Comparison of ENCODE assay signal across 10 cellular contexts in genomic region chr17:45296003-45296832, GRCh38. TPM values are rescaled to one million over a fixed set of nuclear protein-coding genes. Genes with fewer than 3 reads are reported as not detected.
DNase-seq lines count a peak whose midpoint lies in the region; ATAC-seq and TF ChIP-seq lines count a peak whose summit lies in the region.
"Had no signal": no experiment of that assay in that cellular context is flagged by ENCODE, and none has a peak within 500 bp of the region (broad histone marks: within the 10 kb centered on the region; RNA-seq: fewer than 3 reads in every experiment).

No MANE protein-coding gene starts in this region.

- DNase-seq in HCT116 (ENCODE audit: low read depth, low spot score) (no peak), PC-9 (peak in 1 of 2 experiments; percentile 94), NCI-H524 treated with DMSO at 0.1 percent for 48 hours (lab: John Stamatoyannopoulos, UW) (no peak), dorsolateral prefrontal cortex (no peak), GM13976 (ENCODE audit: low spot score) (no peak), iPS-NIHi7 (ENCODE audit: extremely low spot score) (no peak)
- DNase-seq: hypothalamus had no signal

- peak overlapping the region; percentile 39 for H3K4me2 ChIP-seq in HCT116 (ENCODE audit: low read length)
- peak overlapping the region; percentile 59 for H3K4me2 ChIP-seq in PC-9

- H3K27me3 ChIP-seq in HCT116 (ENCODE audit: insufficient read depth, low read length): no peaks in the 10 kb centered on the region
- H3K27me3 ChIP-seq in PC-9 (ENCODE audit: insufficient read depth, low read depth): no peaks in the 10 kb centered on the region
- no peaks in the 10 kb centered on the region for H3K27me3 ChIP-seq in esophagus (ENCODE audit: control insufficient read depth in 1 of 2, insufficient read depth in 2 of 2, low read length in 2 of 2)
- H3K27me3 ChIP-seq in dorsolateral prefrontal cortex: no peaks in the 10 kb centered on the region

- no peak for TF ChIP-seq RAD21 in HCT116 (IDR thresholded peaks at IDR 0.05; ENCODE audit: low read depth)

- peaks cover 20% of the 10 kb centered on the region; the same call in 1 of the 2 replicates for H4K20me1 ChIP-seq in HCT116 (ENCODE audit: insufficient read depth)
- peaks cover 7% of the 10 kb centered on the region for H4K20me1 ChIP-seq in PC-9 (ENCODE audit: insufficient read depth)

- ATAC-seq in HCT116: no peak

- H3K27ac ChIP-seq in HCT116 (ENCODE audit: low read depth, low read length) (peak overlapping the region; percentile 32; the same call in 1 of the 2 replicates), PC-9 (peak overlapping the region; percentile 82), esophagus (ENCODE audit: low read depth in 2 of 2, low read length in 1 of 2) (peak overlapping the region; percentile 44 to 57), skin epidermis (peak overlapping the region in 17 of 21 experiments; percentile 13 to 77 (median 45)), dorsolateral prefrontal cortex (peak overlapping the region in 6 of 59 donors; percentile 3 to 41 (median 28))

- CTCF ChIA-PET in HCT116 (lab: Charles Lee): interaction anchor here (1.2 to 1.8 kb wide), 2 partner anchors 11 to 19 kb away, joined by 3 to 4 read pairs; no protein-coding TSS in a partner anchor
- CTCF ChIA-PET in PC-9 (lab: Charles Lee): no interaction called here

- no peak overlapping the region for H3K4me3 ChIP-seq in HCT116 (replicated peaks in 1 of 2; ENCODE audit: low read depth in 1 of 2, low read length in 2 of 2)
- no peak overlapping the region for H3K4me3 ChIP-seq in PC-9
- H3K4me3 ChIP-seq in esophagus (ENCODE audit: low read depth in 1 of 2, low read length in 2 of 2): no peak overlapping the region
- no peak overlapping the region for H3K4me3 ChIP-seq in skin epidermis
- no peak overlapping the region for H3K4me3 ChIP-seq in dorsolateral prefrontal cortex

- H3K79me2 ChIP-seq in HCT116 (ENCODE audit: insufficient read depth, low read length): peaks cover 99% of the 10 kb centered on the region
- H3K79me2 ChIP-seq in PC-9 (ENCODE audit: low read depth): peaks cover 99% of the 10 kb centered on the region

- no peaks in the 10 kb centered on the region for H3K9me3 ChIP-seq in HCT116 (ENCODE audit: control insufficient read depth in 1 of 2, insufficient read depth in 1 of 2, low read depth in 1 of 2, low read length in 2 of 2)
- H3K9me3 ChIP-seq in PC-9 (ENCODE audit: insufficient read depth, low read depth): no peaks in the 10 kb centered on the region
- H3K9me3 ChIP-seq in esophagus (ENCODE audit: control insufficient read depth in 2 of 2, insufficient read depth in 1 of 2, low read depth in 1 of 2, low read length in 1 of 2): no peaks in the 10 kb centered on the region

- TF ChIP-seq CTCF in HCT116 (IDR thresholded peaks at IDR 0.05 in 2 of 3, conservative IDR thresholded peaks at IDR 0.05 in 1 of 3; ENCODE audit: borderline replicate concordance in 1 of 3, insufficient read depth in 1 of 3, low read depth in 2 of 3, low read length in 2 of 3) (no peak), PC-9 (conservative IDR thresholded peaks at IDR 0.05) (no peak), dorsolateral prefrontal cortex (IDR thresholded peaks at IDR 0.05 in 54 of 56, conservative IDR thresholded peaks at IDR 0.05 in 2 of 56; ENCODE audit: low read depth in 1 of 56, partially characterized antibody in 56 of 56) (no peak), GM13976 (IDR thresholded peaks at IDR 0.05; ENCODE audit: borderline replicate concordance, control extremely low read depth, extremely low read depth, insufficient read depth, missing control alignments) (no peak)

- intact Hi-C loops in HCT116 (cut with micrococcal nuclease) (no loop called here), PC-9 (cut with micrococcal nuclease; ENCODE audit: unreplicated experiment) (no loop called here), dorsolateral prefrontal cortex (cut with DNase I) (no loop called here)

- no peak for TF ChIP-seq POLR2A in HCT116 (IDR thresholded peaks at IDR 0.05; ENCODE audit: borderline replicate concordance, extremely low read depth, insufficient read depth, insufficient read length)

- H3K9ac ChIP-seq in HCT116 (ENCODE audit: low read length): no peak overlapping the region

- POLR2A ChIA-PET in HCT116 (lab: Charles Lee): no interaction called here
- POLR2A ChIA-PET in PC-9 (lab: Charles Lee; ENCODE audit: unreplicated experiment): interaction anchor here (0.7 kb wide), 2 partner anchors 15 to 21 kb away, joined by 3 to 5 read pairs; partner anchors contain the start of gene MAP3K14

- H3K9me2 ChIP-seq in HCT116 (ENCODE audit: insufficient read depth): no peaks in the 10 kb centered on the region
- no peaks in the 10 kb centered on the region for H3K9me2 ChIP-seq in PC-9 (ENCODE audit: insufficient read depth)

- H3K36me3 ChIP-seq in HCT116 (ENCODE audit: control insufficient read depth in 1 of 2, insufficient read depth in 2 of 2, low read length in 2 of 2) (peaks cover 0 to 15% of the 10 kb centered on the region in 2 experiments; a peak in 1 of 4 replicates), PC-9 (ENCODE audit: low read depth) (peaks cover 38% of the 10 kb centered on the region), esophagus (ENCODE audit: control insufficient read depth in 2 of 2, insufficient read depth in 2 of 2, low read length in 1 of 2) (peaks cover 0 to 4% of the 10 kb centered on the region in 2 donors)

- in situ Hi-C loops in GM13976 (cut with MboI; ENCODE audit: low sequenced_read_pairs, unreplicated experiment): no loop called here

- 65 to 79% methylated on average over 7 of the region's 7 CpGs for WGBS in esophagus, 2 donors

- H2AFZ ChIP-seq in HCT116 (ENCODE audit: low read depth, low read length, poor library complexity, severe bottlenecking) (no peak overlapping the region), PC-9 (no peak overlapping the region)

- H3K4me1 ChIP-seq in HCT116 (ENCODE audit: control insufficient read depth in 1 of 2, insufficient read depth in 2 of 2, low read length in 2 of 2) (peaks cover 39 to 78% of the 10 kb centered on the region in 2 experiments), PC-9 (replicated peaks; ENCODE audit: insufficient read depth) (peaks cover 61% of the 10 kb centered on the region), esophagus (ENCODE audit: control insufficient read depth in 2 of 2, insufficient read depth in 2 of 2, low read length in 1 of 2) (peaks cover 14 to 37% of the 10 kb centered on the region in 2 donors)

- BruUV-seq in HCT116 (replicated peaks; lab: Mats Ljungman, UMichigan) (no TSS peak), PC-9 (replicated peaks; lab: Mats Ljungman, UMichigan) (no TSS peak)

- RAD21 ChIA-PET in HCT116 (lab: Charles Lee; ENCODE audit: low non-redundant PET in 1 of 2, low total read pairs in 2 of 2, uncharacterized antibody in 2 of 2, unreplicated experiment in 2 of 2): no interaction called here

- H3F3A ChIP-seq in PC-9 (ENCODE audit: insufficient read depth, low read depth): peaks cover 77% of the 10 kb centered on the region

TF ChIP-seq in HCT116, 20 proteins besides CTCF, POLR2A, EP300 and RAD21 (continues in another document):
- no peak for TF ChIP-seq SRF (IDR thresholded peaks at IDR 0.05; ENCODE audit: low read depth)
- TF ChIP-seq TCF7L2 (IDR thresholded peaks at IDR 0.05; ENCODE audit: borderline replicate concordance, extremely low read depth, insufficient read depth, insufficient read length): no peak
- TF ChIP-seq ATF3 (IDR thresholded peaks at IDR 0.05): no peak
- no peak for TF ChIP-seq ELF1 (IDR thresholded peaks at IDR 0.05; ENCODE audit: borderline replicate concordance, low read depth)
- no peak for TF ChIP-seq SP1 (IDR thresholded peaks at IDR 0.05; ENCODE audit: low read depth)
- no peak for TF ChIP-seq ZNF274 (IDR thresholded peaks at IDR 0.05; ENCODE audit: low read depth, low read length)
- TF ChIP-seq ZBTB33 (IDR thresholded peaks at IDR 0.05; ENCODE audit: extremely low read depth, insufficient replicate concordance, low read length): no peak
- no peak for TF ChIP-seq EZH2 (IDR thresholded peaks at IDR 0.05)
- no peak for TF ChIP-seq CBX3 (IDR thresholded peaks at IDR 0.05; ENCODE audit: low read depth)
- TF ChIP-seq EGR1 (IDR thresholded peaks at IDR 0.05; ENCODE audit: low read depth): no peak
- no peak for TF ChIP-seq ZFX (IDR thresholded peaks at IDR 0.05)
- TF ChIP-seq FOSL1 (IDR thresholded peaks at IDR 0.05; ENCODE audit: low read depth): no peak
- TF ChIP-seq CEBPB (IDR thresholded peaks at IDR 0.05; ENCODE audit: low read depth): no peak

RNA-seq across cellular contexts. Expression of gene MAP3K14, which starts 20.6 kb away (rescaled TPM):
- 16.4 TPM for total RNA-seq in HCT116 (2021; ENCODE audit: unreplicated experiment)
- polyA plus RNA-seq in HCT116 (2012): 5.8 and 6.6 TPM in 2 replicates
- total RNA-seq in PC-9 (2021): 58.3 and 72.4 TPM in 2 replicates
- polyA plus RNA-seq in esophagus: 1 to 10 TPM; 8.0 to 9.2 TPM
- 10 to 100 TPM in 53 of 120 experiments, 1 to 10 TPM in 67; 5.4 to 21.7 (median 9.8) TPM for total RNA-seq in dorsolateral prefrontal cortex

RNA-seq across cellular contexts. Expression of gene SPATA32, which starts 34.3 kb away (rescaled TPM):
- 0.15 TPM for total RNA-seq in HCT116 (2021; ENCODE audit: unreplicated experiment)
- 0.05 and 0.16 TPM in 2 replicates for polyA plus RNA-seq in HCT116 (2012)
- total RNA-seq in PC-9 (2021): 0.35 and 0.48 TPM in 2 replicates
- polyA plus RNA-seq in esophagus: not detected
- total RNA-seq in dorsolateral prefrontal cortex: under 1 TPM in 9 of 120 experiments, not detected in 111; 0.26 to 0.63 (median 0.35) TPM
- total RNA-seq: H1 had no signal
